In genomic region chrY:7725791-7726190, GRCh38 we compare ENCODE assay signal across 17 cellular contexts.
"Had no signal": no experiment of that assay in that cellular context is flagged by ENCODE, and none has a peak within 500 bp of the region (broad histone marks: within the 10 kb centered on the region; RNA-seq: fewer than 3 reads in every experiment).

No MANE protein-coding gene starts in this region.

- ATAC-seq: effector memory CD8-positive, alpha-beta T cell; gastrocnemius medialis; left lung; lower lobe of right lung; naive thymus-derived CD4-positive, alpha-beta T cell; stimulated activated naive CD8-positive, alpha-beta T cell treated with anti-CD3 and anti-CD28 coated beads, Interleukin-15, Interleukin-2, amounts not matched to agents 100 U/mL and 50 U/mL, for 24 hours had no signal

- H3K4me1 ChIP-seq: gastrocnemius medialis, lower lobe of right lung, right atrium auricular region, tibial artery, upper lobe of left lung, uterus had no signal

- H3K4me3 Mint-ChIP-seq: effector memory CD8-positive, alpha-beta T cell; naive thymus-derived CD4-positive, alpha-beta T cell; nephron progenitor cell had no signal

- H3K9me3 Mint-ChIP-seq: effector memory CD8-positive, alpha-beta T cell; naive thymus-derived CD4-positive, alpha-beta T cell; nephron progenitor cell had no signal

- H3K36me3 ChIP-seq: esophagus muscularis mucosa, gastrocnemius medialis, left lung, lower lobe of right lung, right atrium auricular region, tibial artery, upper lobe of left lung, uterus had no signal

- H3K36me3 Mint-ChIP-seq: naive thymus-derived CD4-positive, alpha-beta T cell had no signal

- H3K27me3 ChIP-seq: esophagus muscularis mucosa, gastrocnemius medialis, left lung, right atrium auricular region, tibial artery, upper lobe of left lung, uterus had no signal

- DNase-seq: effector memory CD8-positive, alpha-beta T cell; gastrocnemius medialis; glutamatergic neuron; left lung; lower lobe of right lung; mesendoderm; naive thymus-derived CD4-positive, alpha-beta T cell; nephron progenitor cell; stimulated activated CD4-positive, alpha-beta T cell treated with anti-CD3 and anti-CD28 coated beads, Interleukin-2, amount 100 ng/mL, for 48 hours; stimulated activated naive CD8-positive, alpha-beta T cell treated with anti-CD3 and anti-CD28 coated beads, Interleukin-15, Interleukin-2, amounts not matched to agents 100 U/mL and 50 U/mL, for 24 hours; tibial artery; upper lobe of left lung; uterus had no signal

- H3K9me3 ChIP-seq: esophagus muscularis mucosa, gastrocnemius medialis, left lung, lower lobe of right lung, right atrium auricular region, tibial artery, upper lobe of left lung, uterus had no signal

- H3K27ac Mint-ChIP-seq: effector memory CD8-positive, alpha-beta T cell; naive thymus-derived CD4-positive, alpha-beta T cell; nephron progenitor cell had no signal

- H3K27ac ChIP-seq: epithelial cell of prostate, esophagus muscularis mucosa, gastrocnemius medialis, lower lobe of right lung, right atrium auricular region, tibial artery, upper lobe of left lung, uterus had no signal

- H3K4me3 ChIP-seq: esophagus muscularis mucosa, gastrocnemius medialis, left lung, lower lobe of right lung, right atrium auricular region, smooth muscle cell, tibial artery, upper lobe of left lung, uterus had no signal

- H3K4me1 Mint-ChIP-seq: naive thymus-derived CD4-positive, alpha-beta T cell; nephron progenitor cell had no signal
